In genomic region chr15:45641374-45641778, GRCh38 we compare ENCODE assay signal across 7 cellular contexts. TPM values are rescaled to one million over a fixed set of nuclear protein-coding genes. Genes with fewer than 3 reads are reported as not detected.
DNase-seq lines count a peak whose midpoint lies in the region; ATAC-seq and TF ChIP-seq lines count a peak whose summit lies in the region.

No MANE protein-coding gene starts in this region.

- no peaks in the 10 kb centered on the region for H3K36me3 ChIP-seq in cardiac muscle cell

- no peaks in the 10 kb centered on the region for H3K9me3 Mint-ChIP-seq in stimulated activated effector memory CD8-positive, alpha-beta T cell treated with anti-CD3 and anti-CD28 coated beads, Interleukin-12 subunit alpha, Interleukin-12 subunit beta, amount 100 ng/mL, for 72 hours
- H3K9me3 Mint-ChIP-seq in naive thymus-derived CD8-positive, alpha-beta T cell, result no peaks in the 10 kb centered on the region

- POLR2A ChIA-PET in naive thymus-derived CD8-positive, alpha-beta T cell (lab: Charles Lee), result no interaction called here

- DNase-seq in HK-2 (ENCODE audit: unreplicated experiment) (peak; percentile 34), SKM-1 treated with dmso at 0.1 percent for 144 hours (lab: John Stamatoyannopoulos, UW; ENCODE audit: unreplicated experiment) (peak; percentile 87), cardiac muscle cell (ENCODE audit: low read depth in 1 of 2, low spot score in 1 of 2) (peak in 1 of 2 donors; percentile 87), NCI-H524 (lab: John Stamatoyannopoulos, UW) (no peak)
- DNase-seq in stimulated activated effector memory CD8-positive, alpha-beta T cell treated with anti-CD3 and anti-CD28 coated beads, Interleukin-12 subunit alpha, Interleukin-12 subunit beta, amount 100 ng/mL, for 72 hours (ENCODE audit: low spot score in 2 of 2), result no peak
- DNase-seq in naive thymus-derived CD8-positive, alpha-beta T cell, result no peak
- DNase-seq in activated CD4-positive, CD25-positive, alpha-beta regulatory T cell treated with anti-CD3 and anti-CD28 coated beads, Interleukin-2, amount 50 U/mL, for 72 hours, result no peak

- no peaks in the 10 kb centered on the region for H3K9me3 ChIP-seq in cardiac muscle cell (ENCODE audit: low read depth)

- ATAC-seq in stimulated activated effector memory CD8-positive, alpha-beta T cell treated with anti-CD3 and anti-CD28 coated beads, Interleukin-12 subunit alpha, Interleukin-12 subunit beta, amount 100 ng/mL, for 72 hours, result peak; percentile 55
- no peak for ATAC-seq in naive thymus-derived CD8-positive, alpha-beta T cell

- peaks cover 90% of the 10 kb centered on the region for H3K4me1 Mint-ChIP-seq in stimulated activated effector memory CD8-positive, alpha-beta T cell treated with anti-CD3 and anti-CD28 coated beads, Interleukin-12 subunit alpha, Interleukin-12 subunit beta, amount 100 ng/mL, for 72 hours
- H3K4me1 Mint-ChIP-seq in naive thymus-derived CD8-positive, alpha-beta T cell, result peaks cover 38 to 87% (median 78%) of the 10 kb centered on the region in 4 donors

- H3K27me3 ChIP-seq in cardiac muscle cell, result peaks cover 53% of the 10 kb centered on the region

- H3K4me3 ChIP-seq in cardiac muscle cell, result no peak overlapping the region

- H3K27me3 Mint-ChIP-seq in naive thymus-derived CD8-positive, alpha-beta T cell, result no peaks in the 10 kb centered on the region

- peak overlapping the region; percentile 0 for H3K4me3 Mint-ChIP-seq in stimulated activated effector memory CD8-positive, alpha-beta T cell treated with anti-CD3 and anti-CD28 coated beads, Interleukin-12 subunit alpha, Interleukin-12 subunit beta, amount 100 ng/mL, for 72 hours
- no peak overlapping the region for H3K4me3 Mint-ChIP-seq in naive thymus-derived CD8-positive, alpha-beta T cell

- H3K27ac ChIP-seq in cardiac muscle cell, result no peak overlapping the region

- no peaks in the 10 kb centered on the region for H3K4me1 ChIP-seq in cardiac muscle cell (ENCODE audit: low read depth)

- no peak overlapping the region for H3K27ac Mint-ChIP-seq in stimulated activated effector memory CD8-positive, alpha-beta T cell treated with anti-CD3 and anti-CD28 coated beads, Interleukin-12 subunit alpha, Interleukin-12 subunit beta, amount 100 ng/mL, for 72 hours
- no peak overlapping the region for H3K27ac Mint-ChIP-seq in naive thymus-derived CD8-positive, alpha-beta T cell

- peak; percentile 6 for TF ChIP-seq CTCF in cardiac muscle cell (IDR thresholded peaks at IDR 0.05; ENCODE audit: low read depth, low read length)

- H3K36me3 Mint-ChIP-seq in stimulated activated effector memory CD8-positive, alpha-beta T cell treated with anti-CD3 and anti-CD28 coated beads, Interleukin-12 subunit alpha, Interleukin-12 subunit beta, amount 100 ng/mL, for 72 hours, result peaks cover 14% of the 10 kb centered on the region
- peaks cover 0 to 17% (median 4%) of the 10 kb centered on the region in 3 donors for H3K36me3 Mint-ChIP-seq in naive thymus-derived CD8-positive, alpha-beta T cell

RNA-seq across cellular contexts. Expression of gene SQOR, which starts 6.5 kb away (rescaled TPM):
- 0.95 and 1.3 TPM in 2 replicates for total RNA-seq in cardiac muscle cell
- polyA plus RNA-seq in cardiac muscle cell, result 0.73 and 3.3 TPM in 2 replicates
- total RNA-seq in naive thymus-derived CD8-positive, alpha-beta T cell, result 10 to 100 TPM; 30.4 to 38.9 TPM
- 10 to 100 TPM; 58.6 to 68.3 (median 58.7) TPM for polyA plus RNA-seq in naive thymus-derived CD8-positive, alpha-beta T cell

RNA-seq across cellular contexts. Expression of gene BLOC1S6, which starts 54.2 kb away (rescaled TPM):
- 28.7 and 44.4 TPM in 2 replicates for total RNA-seq in cardiac muscle cell
- 30.4 and 32.3 TPM in 2 replicates for polyA plus RNA-seq in cardiac muscle cell
- total RNA-seq in naive thymus-derived CD8-positive, alpha-beta T cell, result 10 to 100 TPM; 53.5 to 60.3 TPM
- 10 to 100 TPM; 50.9 to 62.1 (median 58.8) TPM for polyA plus RNA-seq in naive thymus-derived CD8-positive, alpha-beta T cell

Comparison
In these comparisons a context has a peak if more than half of its experiments do, and no peak if none do; other contexts are left out.
1. DNase-seq: peak in HK-2 (single experiment) and SKM-1 treated with dmso at 0.1 percent for 144 hours (single experiment); none in stimulated activated effector memory CD8-positive, alpha-beta T cell treated with anti-CD3 and anti-CD28 coated beads, Interleukin-12 subunit alpha, Interleukin-12 subunit beta, amount 100 ng/mL, for 72 hours (0 of 2), NCI-H524 (0 of 2), naive thymus-derived CD8-positive, alpha-beta T cell (0 of 10) and activated CD4-positive, CD25-positive, alpha-beta regulatory T cell treated with anti-CD3 and anti-CD28 coated beads, Interleukin-2, amount 50 U/mL, for 72 hours (single experiment).
2. RNA of gene SQOR, which starts 6.5 kb away (total RNA-seq): 30.4 to 38.9 TPM in naive thymus-derived CD8-positive, alpha-beta T cell; 0.95 to 1.3 TPM in cardiac muscle cell; every median in the first group is over 10 times any median in the second.